38 cellular contexts compared by ENCODE assay signal in the genomic region with DNA sequence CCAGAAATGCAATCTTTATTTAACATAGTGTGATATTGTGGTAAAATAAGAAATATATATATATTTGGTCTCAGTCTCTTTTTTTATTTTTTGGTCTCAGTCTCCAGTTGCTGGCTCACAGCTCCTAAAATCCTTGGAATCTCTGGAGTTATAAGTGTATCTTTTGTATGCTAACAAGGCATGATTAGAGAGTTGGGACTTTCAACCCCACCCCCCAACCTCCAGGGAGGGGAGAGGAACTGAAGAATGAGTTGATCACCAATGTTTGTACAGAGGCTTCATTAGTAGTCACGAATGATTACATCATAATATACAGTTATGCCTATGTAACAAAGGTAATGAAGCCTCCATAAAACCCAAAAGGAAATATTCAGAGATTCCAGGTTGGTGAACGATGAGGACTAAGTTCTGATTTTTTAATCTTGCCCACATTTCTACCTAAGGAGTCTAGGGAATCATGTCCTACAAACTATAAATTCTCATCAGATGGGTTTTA. TPM values are rescaled to one million over a fixed set of nuclear protein-coding genes. Genes with fewer than 3 reads are reported as not detected.
"Had no signal": no experiment of that assay in that cellular context is flagged by ENCODE, and none has a peak within 500 bp of the region (broad histone marks: within the 10 kb centered on the region; RNA-seq: fewer than 3 reads in every experiment).

No MANE protein-coding gene starts in this region.

- H3K4me1 ChIP-seq: Peyer's patch had no signal

- H3K9me3 Mint-ChIP-seq: activated CD4-positive, alpha-beta memory T cell treated with anti-CD3 and anti-CD28 coated beads, Interleukin-2, amount 10 ng/mL, durations not matched to agents 7 days and 5 days; activated naive CD8-positive, alpha-beta T cell treated with anti-CD3 and anti-CD28 coated beads, Interleukin-2, amount 50 U/mL, for 24 hours had no signal

- H3K9me3 ChIP-seq: Peyer's patch had no signal

- H3K27me3 ChIP-seq: Peyer's patch had no signal

- H3K27ac Mint-ChIP-seq: activated CD4-positive, alpha-beta memory T cell treated with anti-CD3 and anti-CD28 coated beads, Interleukin-2, amount 10 ng/mL, durations not matched to agents 7 days and 5 days; activated CD8-positive, alpha-beta memory T cell treated with anti-CD3 and anti-CD28 coated beads, Interleukin-2, amount 10 ng/mL, durations not matched to agents 7 days and 5 days; activated naive CD4-positive, alpha-beta T cell treated with anti-CD3 and anti-CD28 coated beads, Interleukin-2, amount 10 ng/mL, durations not matched to agents 7 days and 5 days; activated naive CD8-positive, alpha-beta T cell; activated naive CD8-positive, alpha-beta T cell treated with anti-CD3 and anti-CD28 coated beads, Interleukin-2, amount 50 U/mL, for 24 hours; brain had no signal

- DNase-seq: activated CD4-positive, alpha-beta memory T cell treated with anti-CD3 and anti-CD28 coated beads, Interleukin-2, amount 10 ng/mL, durations not matched to agents 7 days and 5 days; activated CD4-positive, alpha-beta T cell treated with anti-CD3 and anti-CD28 coated beads for 1 hour; activated CD4-positive, alpha-beta T cell treated with anti-CD3 and anti-CD28 coated beads for 48 hours; activated CD4-positive, CD25-positive, alpha-beta regulatory T cell; activated CD8-positive, alpha-beta memory T cell treated with anti-CD3 and anti-CD28 coated beads for 24 hours; activated CD8-positive, alpha-beta memory T cell treated with anti-CD3 and anti-CD28 coated beads, Interleukin-2, amount 10 ng/mL, durations not matched to agents 7 days and 5 days; activated CD8-positive, alpha-beta memory T cell treated with anti-CD3 and anti-CD28 coated beads, Interleukin-2, amount 50 U/mL, for 48 hours; activated effector memory CD4-positive, alpha-beta T cell treated with Interleukin-2 at 50 U/mL for 16 hours; activated naive CD4-positive, alpha-beta T cell treated with anti-CD3 and anti-CD28 coated beads, Interleukin-2, amount 10 ng/mL, durations not matched to agents 7 days and 5 days; activated naive CD8-positive, alpha-beta T cell treated with anti-CD3 and anti-CD28 coated beads, Interleukin-2, amount 50 U/mL, for 24 hours; activated T-cell treated with anti-CD3 and anti-CD28 coated beads, Interleukin-2, amount 50 U/mL, for 48 hours; anterior cingulate cortex; central memory CD4-positive, alpha-beta T cell; MM.1S; NCI-H1092 treated with DMSO at 0.1 percent for 48 hours; NCI-H1417 treated with DMSO at 0.1 percent for 48 hours; NCI-H187 treated with DMSO at 0.1 percent for 48 hours; NCI-H2081; NCI-H2171 treated with DMSO at 0.1 percent for 48 hours; NCI-H226; NCI-H446 treated with DMSO at 0.1 percent for 48 hours; NCI-H524; PC-3; Peyer's patch; RPMI8226; SIG-M5; SW 1271; T1000; WERI-Rb-1 had no signal

- H3K36me3 Mint-ChIP-seq: activated CD8-positive, alpha-beta memory T cell treated with anti-CD3 and anti-CD28 coated beads, Interleukin-2, amount 10 ng/mL, durations not matched to agents 7 days and 5 days; activated naive CD4-positive, alpha-beta T cell treated with anti-CD3 and anti-CD28 coated beads, Interleukin-2, amount 10 ng/mL, durations not matched to agents 7 days and 5 days; activated naive CD8-positive, alpha-beta T cell; brain had no signal

- H3K9ac ChIP-seq: KMS-11 had no signal

- H3K4me3 Mint-ChIP-seq: activated CD4-positive, alpha-beta memory T cell treated with anti-CD3 and anti-CD28 coated beads, Interleukin-2, amount 10 ng/mL, durations not matched to agents 7 days and 5 days; activated CD8-positive, alpha-beta memory T cell treated with anti-CD3 and anti-CD28 coated beads, Interleukin-2, amount 10 ng/mL, durations not matched to agents 7 days and 5 days; activated naive CD4-positive, alpha-beta T cell treated with anti-CD3 and anti-CD28 coated beads, Interleukin-2, amount 10 ng/mL, durations not matched to agents 7 days and 5 days; activated naive CD8-positive, alpha-beta T cell; activated naive CD8-positive, alpha-beta T cell treated with anti-CD3 and anti-CD28 coated beads, Interleukin-2, amount 50 U/mL, for 24 hours; brain had no signal

- H3K4me1 Mint-ChIP-seq: activated CD4-positive, alpha-beta memory T cell treated with anti-CD3 and anti-CD28 coated beads, Interleukin-2, amount 10 ng/mL, durations not matched to agents 7 days and 5 days; activated CD8-positive, alpha-beta memory T cell treated with anti-CD3 and anti-CD28 coated beads, Interleukin-2, amount 10 ng/mL, durations not matched to agents 7 days and 5 days; activated naive CD4-positive, alpha-beta T cell treated with anti-CD3 and anti-CD28 coated beads, Interleukin-2, amount 10 ng/mL, durations not matched to agents 7 days and 5 days; activated naive CD8-positive, alpha-beta T cell treated with anti-CD3 and anti-CD28 coated beads, Interleukin-2, amount 50 U/mL, for 24 hours; brain had no signal

- ATAC-seq: activated CD8-positive, alpha-beta memory T cell treated with anti-CD3 and anti-CD28 coated beads, Interleukin-2, amount 10 ng/mL, durations not matched to agents 7 days and 5 days; activated naive CD8-positive, alpha-beta T cell treated with anti-CD3 and anti-CD28 coated beads, Interleukin-2, amount 50 U/mL, for 24 hours; PC-3; Right ventricle myocardium inferior had no signal

- H3K4me3 ChIP-seq: Peyer's patch had no signal

- H3K36me3 ChIP-seq: Peyer's patch, WERI-Rb-1 had no signal

- H3K4me2 ChIP-seq: KMS-11 had no signal

- H3K27ac ChIP-seq: KMS-11, Peyer's patch, WERI-Rb-1 had no signal

RNA-seq across cellular contexts. Expression of a gene that starts 22.8 kb away (rescaled TPM):
- total RNA-seq: activated CD4-positive, alpha-beta memory T cell treated with anti-CD3 and anti-CD28 coated beads, Interleukin-2, amount 10 ng/mL, durations not matched to agents 7 days and 5 days; activated CD8-positive, alpha-beta memory T cell treated with anti-CD3 and anti-CD28 coated beads, Interleukin-2, amount 10 ng/mL, durations not matched to agents 7 days and 5 days; cerebellum; LHCN-M2; PC-3; Peyer's patch; Right ventricle myocardium inferior; SK-MEL-5; T-helper 1 cell treated with Interleukin-12 subunit alpha and Interleukin-12 subunit beta and Interleukin-4 antibody, amounts not matched to agents 30 ng/mL and 1 ng/mL, for 36 hours; T-helper 2 cell treated with Interferon-gamma antibody and Interleukin-4, amounts not matched to agents 100 ng/mL and 5 ng/mL, for 36 hours had no signal
